In the genomic region with DNA sequence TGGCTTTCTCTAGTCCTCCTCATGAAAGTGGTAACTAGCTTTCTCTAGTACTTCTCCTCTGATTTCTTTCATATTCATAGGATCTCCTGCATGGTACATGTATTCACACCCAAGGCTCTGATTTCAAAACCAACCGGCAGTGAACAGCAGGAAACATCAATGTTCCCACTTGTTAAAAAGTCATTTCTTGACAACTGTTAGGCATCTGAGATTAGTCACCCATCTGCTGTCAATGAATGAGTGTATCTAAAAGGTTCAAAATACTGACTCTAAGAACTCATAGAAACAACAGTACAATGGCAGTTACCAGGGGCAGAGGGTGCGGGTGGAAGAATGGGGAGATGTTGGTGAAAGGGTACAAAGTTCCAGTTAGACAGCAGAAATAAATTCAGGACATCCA, we compare ENCODE assay signal across 32 cellular contexts.
"Had no signal": no experiment of that assay in that cellular context is flagged by ENCODE, and none has a peak within 500 bp of the region (broad histone marks: within the 10 kb centered on the region; RNA-seq: fewer than 3 reads in every experiment).

No MANE protein-coding gene starts in this region.

- H3K27ac Mint-ChIP-seq: activated B cell treated with CpG ODN at 0.5 μM for 24 hours; activated CD4-positive, alpha-beta memory T cell treated with anti-CD3 and anti-CD28 coated beads for 36 hours; activated CD4-positive, alpha-beta T cell treated with anti-CD3 and anti-CD28 coated beads, Interleukin-2, amount 10 ng/mL, durations not matched to agents 24 days and 14 days; activated CD8-positive, alpha-beta T cell treated with anti-CD3 and anti-CD28 coated beads for 36 hours; activated naive CD4-positive, alpha-beta T cell treated with anti-CD3 and anti-CD28 coated beads for 36 hours; activated naive CD4-positive, alpha-beta T cell treated with anti-CD3 and anti-CD28 coated beads, Interleukin-2, amount 50 U/mL, for 72 hours; activated naive CD8-positive, alpha-beta T cell treated with anti-CD3 and anti-CD28 coated beads for 36 hours; activated T-helper 1 cell treated with anti-CD3 and anti-CD28 coated beads, Interleukin-12 subunit alpha, Interleukin-12 subunit beta, Interleukin-2, Interleukin-4 antibody, amounts not matched to agents 30 ng/mL and 10 ng/mL and 1 ng/mL, durations not matched to agents 14 hours and 24 hours and 36 hours; activated T-helper 17 cell treated with anti-CD3 and anti-CD28 coated beads, Interleukin-2, amount 50 U/mL, for 72 hours; brain; T-helper 1 cell treated with Interleukin-12 subunit alpha and Interleukin-12 subunit beta and Interleukin-4 antibody, amounts not matched to agents 30 μg/mL and 1 μg/mL, for 36 hours; T-helper 2 cell treated with Interferon-gamma antibody and Interleukin-4, amounts not matched to agents 5 μg/mL and 100 μg/mL, for 36 hours had no signal

- H3K27me3 ChIP-seq: adrenal gland, ascending aorta had no signal

- H3K9me3 ChIP-seq: adrenal gland, ascending aorta had no signal

- H3K27me3 Mint-ChIP-seq: activated B cell treated with CpG ODN at 0.5 μM for 24 hours; activated CD4-positive, alpha-beta memory T cell treated with anti-CD3 and anti-CD28 coated beads for 36 hours; activated CD4-positive, alpha-beta T cell treated with anti-CD3 and anti-CD28 coated beads, Interleukin-2, amount 10 ng/mL, durations not matched to agents 24 days and 14 days; activated CD8-positive, alpha-beta T cell treated with anti-CD3 and anti-CD28 coated beads for 36 hours; activated naive CD8-positive, alpha-beta T cell treated with anti-CD3 and anti-CD28 coated beads for 36 hours; activated T-helper 17 cell treated with anti-CD3 and anti-CD28 coated beads, Interleukin-2, amount 50 U/mL, for 72 hours; brain had no signal

- H3K9me3 Mint-ChIP-seq: activated CD4-positive, alpha-beta memory T cell treated with anti-CD3 and anti-CD28 coated beads for 36 hours; activated CD4-positive, alpha-beta T cell treated with anti-CD3 and anti-CD28 coated beads, Interleukin-2, amount 10 ng/mL, durations not matched to agents 24 days and 14 days; activated CD8-positive, alpha-beta T cell treated with anti-CD3 and anti-CD28 coated beads for 36 hours; activated naive CD4-positive, alpha-beta T cell treated with anti-CD3 and anti-CD28 coated beads for 36 hours; activated naive CD4-positive, alpha-beta T cell treated with anti-CD3 and anti-CD28 coated beads, Interleukin-2, amount 50 U/mL, for 72 hours; activated naive CD8-positive, alpha-beta T cell treated with anti-CD3 and anti-CD28 coated beads for 36 hours; activated T-helper 17 cell treated with anti-CD3 and anti-CD28 coated beads, Interleukin-2, amount 50 U/mL, for 72 hours; T-helper 1 cell treated with Interleukin-12 subunit alpha and Interleukin-12 subunit beta and Interleukin-4 antibody, amounts not matched to agents 30 μg/mL and 1 μg/mL, for 36 hours; T-helper 2 cell treated with Interferon-gamma antibody and Interleukin-4, amounts not matched to agents 5 μg/mL and 100 μg/mL, for 36 hours had no signal

- DNase-seq: activated B cell treated with CpG ODN at 0.5 μM for 24 hours; activated CD4-positive, alpha-beta memory T cell treated with anti-CD3 and anti-CD28 coated beads for 36 hours; activated CD4-positive, alpha-beta T cell treated with anti-CD3 and anti-CD28 coated beads for 4 hours; activated CD4-positive, alpha-beta T cell treated with anti-CD3 and anti-CD28 coated beads, Interleukin-2, amount 10 ng/mL, durations not matched to agents 24 days and 14 days; activated CD4-positive, alpha-beta T cell treated with anti-CD3 and anti-CD28 coated beads, Interleukin-2, amount 50 U/mL, for 1 hour; activated CD4-positive, alpha-beta T cell treated with anti-CD3 and anti-CD28 coated beads, Interleukin-2, amount 50 U/mL, for 4 hours; activated CD4-positive, CD25-positive, alpha-beta regulatory T cell treated with anti-CD3 and anti-CD28 coated beads, Interleukin-2, amount 50 U/mL, for 72 hours; activated CD8-positive, alpha-beta memory T cell treated with anti-CD3 and anti-CD28 coated beads, Interleukin-2, amount 50 U/mL, for 4 hours; activated CD8-positive, alpha-beta T cell treated with anti-CD3 and anti-CD28 coated beads for 36 hours; activated effector memory CD4-positive, alpha-beta T cell treated with anti-CD3 and anti-CD28 coated beads, Interleukin-2, amount 50 U/mL, for 16 hours; activated gamma-delta T cell treated with Interleukin-2 at 50 U/mL for 16 hours; activated naive CD4-positive, alpha-beta T cell; activated naive CD4-positive, alpha-beta T cell treated with anti-CD3 and anti-CD28 coated beads for 36 hours; activated naive CD4-positive, alpha-beta T cell treated with anti-CD3 and anti-CD28 coated beads, Interleukin-2, amount 50 U/mL, for 16 hours; activated naive CD8-positive, alpha-beta T cell treated with anti-CD3 and anti-CD28 coated beads for 36 hours; activated T-cell treated with anti-CD3 and anti-CD28 coated beads for 4 hours; activated T-cell treated with anti-CD3 and anti-CD28 coated beads, Interleukin-2, amount 50 U/mL, for 1 hour; activated T-cell treated with anti-CD3 and anti-CD28 coated beads, Interleukin-2, amount 50 U/mL, for 48 hours; adrenal gland; amygdala; anterior cingulate cortex; central memory CD4-positive, alpha-beta T cell; SW 1271; T-helper 9 cell had no signal

- H3K4me3 Mint-ChIP-seq: activated B cell treated with CpG ODN at 0.5 μM for 24 hours; activated CD4-positive, alpha-beta memory T cell treated with anti-CD3 and anti-CD28 coated beads for 36 hours; activated CD4-positive, alpha-beta T cell treated with anti-CD3 and anti-CD28 coated beads, Interleukin-2, amount 10 ng/mL, durations not matched to agents 24 days and 14 days; activated CD8-positive, alpha-beta T cell treated with anti-CD3 and anti-CD28 coated beads for 36 hours; activated naive CD4-positive, alpha-beta T cell treated with anti-CD3 and anti-CD28 coated beads for 36 hours; activated naive CD8-positive, alpha-beta T cell treated with anti-CD3 and anti-CD28 coated beads for 36 hours; activated T-helper 1 cell treated with anti-CD3 and anti-CD28 coated beads, Interleukin-12 subunit alpha, Interleukin-12 subunit beta, Interleukin-2, Interleukin-4 antibody, amounts not matched to agents 30 ng/mL and 10 ng/mL and 1 ng/mL, durations not matched to agents 14 hours and 24 hours and 36 hours; activated T-helper 17 cell treated with anti-CD3 and anti-CD28 coated beads, Interleukin-2, amount 50 U/mL, for 72 hours; brain; T-helper 1 cell treated with Interleukin-12 subunit alpha and Interleukin-12 subunit beta and Interleukin-4 antibody, amounts not matched to agents 30 μg/mL and 1 μg/mL, for 36 hours; T-helper 2 cell treated with Interferon-gamma antibody and Interleukin-4, amounts not matched to agents 5 μg/mL and 100 μg/mL, for 36 hours had no signal

- H3K4me1 ChIP-seq: adrenal gland, ascending aorta had no signal

- H3K36me3 ChIP-seq: adrenal gland, ascending aorta had no signal

- ATAC-seq: activated CD8-positive, alpha-beta T cell treated with anti-CD3 and anti-CD28 coated beads for 36 hours; activated T-helper 17 cell treated with anti-CD3 and anti-CD28 coated beads, Interleukin-2, amount 50 U/mL, for 72 hours had no signal

- H3K4me3 ChIP-seq: adrenal gland, ascending aorta had no signal

- H3K4me1 Mint-ChIP-seq: activated B cell treated with CpG ODN at 0.5 μM for 24 hours; activated CD4-positive, alpha-beta T cell treated with anti-CD3 and anti-CD28 coated beads, Interleukin-2, amount 10 ng/mL, durations not matched to agents 24 days and 14 days; activated naive CD8-positive, alpha-beta T cell treated with anti-CD3 and anti-CD28 coated beads for 36 hours; activated T-helper 17 cell treated with anti-CD3 and anti-CD28 coated beads, Interleukin-2, amount 50 U/mL, for 72 hours; brain had no signal

- H3K36me3 Mint-ChIP-seq: activated CD4-positive, alpha-beta memory T cell treated with anti-CD3 and anti-CD28 coated beads for 36 hours; brain had no signal

- H3K27ac ChIP-seq: adrenal gland, ascending aorta, VCaP had no signal
